In the genomic region with DNA sequence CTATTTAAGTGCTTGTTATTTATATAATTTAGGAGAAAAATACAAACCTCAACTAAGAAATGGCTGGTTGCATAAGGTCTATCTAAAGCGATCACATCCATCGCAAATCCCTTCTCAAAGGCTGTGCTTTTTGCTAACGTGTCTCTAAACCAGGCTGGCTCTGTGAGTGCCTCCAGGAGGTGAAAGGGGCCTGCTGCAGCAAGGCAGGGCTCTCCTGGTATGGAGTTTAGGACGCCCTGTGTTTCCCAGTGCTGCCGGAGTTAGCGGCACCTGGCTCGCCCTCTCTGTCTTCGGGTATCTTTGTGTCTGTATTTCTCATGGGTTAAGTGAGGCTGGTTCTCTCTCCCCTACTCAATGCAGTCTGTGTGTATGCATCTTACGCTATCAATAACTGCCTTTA, we compare ENCODE assay signal across 14 cellular contexts.
"Had no signal": no experiment of that assay in that cellular context is flagged by ENCODE, and none has a peak within 500 bp of the region (broad histone marks: within the 10 kb centered on the region; RNA-seq: fewer than 3 reads in every experiment).

No MANE protein-coding gene starts in this region.

- H3K9me3 ChIP-seq: breast epithelium, SJSA1 had no signal

- H3K36me3 ChIP-seq: breast epithelium, SJSA1 had no signal

- H3K4me3 ChIP-seq: breast epithelium, SJSA1 had no signal

- FAIRE-seq: RCC 7860, TTC549 had no signal

- DNase-seq: activated CD8-positive, alpha-beta memory T cell treated with anti-CD3 and anti-CD28 coated beads for 24 hours; activated effector memory CD4-positive, alpha-beta T cell treated with Interleukin-2 at 50 U/mL for 16 hours; aorta; caudate nucleus; NCI-H1105; NCI-H1436; NCI-H1694 treated with DMSO at 0.1 percent for 48 hours; NCI-H510A treated with DMSO at 0.1 percent for 48 hours; SHP77 had no signal

- H3K27ac ChIP-seq: breast epithelium, SJSA1, VCaP had no signal

- H3K4me1 ChIP-seq: breast epithelium, SJSA1 had no signal

- H3K27me3 ChIP-seq: breast epithelium, SJSA1 had no signal
